Comparison of ENCODE assay signal across 14 cellular contexts in the genomic region with DNA sequence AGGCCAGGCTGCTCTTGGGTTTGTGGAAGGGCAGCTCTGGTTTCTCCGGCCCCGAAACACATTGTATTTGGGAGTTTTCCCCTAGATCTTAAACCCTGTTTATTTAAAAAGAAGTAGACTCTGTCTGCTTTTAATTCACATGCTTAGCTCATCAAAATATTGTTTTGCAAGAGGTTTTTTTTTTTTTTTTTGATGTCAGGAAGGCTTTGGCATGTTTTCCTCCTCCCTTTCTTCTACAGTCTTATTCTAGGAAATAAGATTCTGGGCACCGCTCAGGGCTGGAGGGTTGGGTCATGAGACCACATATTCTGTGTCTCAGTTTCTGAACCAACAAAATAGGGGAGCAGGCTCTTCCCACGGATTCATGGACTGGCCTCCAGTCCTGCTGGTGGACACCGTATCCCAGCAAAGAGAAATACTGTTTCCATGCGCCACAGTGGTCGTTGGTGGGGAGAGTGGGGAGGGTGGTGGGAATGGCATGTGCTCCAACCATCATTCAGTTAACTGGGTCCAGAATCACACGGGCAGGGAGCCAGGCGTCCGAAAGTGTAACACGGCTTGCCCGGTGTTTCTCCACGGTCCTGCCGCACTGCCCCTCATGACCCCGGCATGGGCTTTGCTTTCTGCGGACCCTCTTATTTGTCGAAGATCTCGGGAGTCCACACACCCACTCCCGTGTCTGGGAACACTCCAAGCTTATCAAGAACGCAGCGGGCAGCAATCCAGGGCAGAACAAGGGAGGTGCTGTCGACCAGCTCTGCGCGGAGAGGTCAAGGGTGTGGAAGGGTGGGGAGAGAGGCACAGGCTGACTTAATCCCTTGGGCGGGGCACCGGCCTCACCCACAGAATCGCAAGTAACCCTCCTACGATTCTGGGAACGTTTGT.
DNase-seq lines count a peak whose midpoint lies in the region; ATAC-seq and TF ChIP-seq lines count a peak whose summit lies in the region.
"Had no signal": no experiment of that assay in that cellular context is flagged by ENCODE, and none has a peak within 500 bp of the region (broad histone marks: within the 10 kb centered on the region; RNA-seq: fewer than 3 reads in every experiment).

No MANE protein-coding gene starts in this region.

- H3K4me3 ChIP-seq in suprapubic skin = peak overlapping the region; percentile 24

- intact Hi-C loops in left colon (cut with DNase I, micrococcal nuclease) = no loop called here

- peak overlapping the region; percentile 95 for H3K27ac Mint-ChIP-seq in HFFc6

- H3K27ac ChIP-seq in cingulate gyrus (ENCODE audit: low read depth, low read length) (peak overlapping the region; percentile 29), suprapubic skin (peak overlapping the region; percentile 72)

- no peaks in the 10 kb centered on the region for H3K27me3 ChIP-seq in suprapubic skin

- peak overlapping the region; percentile 74 for H3K4me3 Mint-ChIP-seq in HFFc6
- H3K4me3 Mint-ChIP-seq: central memory CD8-positive, alpha-beta T cell had no signal

- H3K9me3 ChIP-seq in suprapubic skin = no peaks in the 10 kb centered on the region

- no peak for TF ChIP-seq EP300 in suprapubic skin (IDR thresholded peaks at IDR 0.05)

- peaks cover 51% of the 10 kb centered on the region for H3K4me1 ChIP-seq in suprapubic skin

- peaks cover 18% of the 10 kb centered on the region for H3K36me3 Mint-ChIP-seq in HFFc6 (ENCODE audit: low read depth)

- TF ChIP-seq CTCF in HFFc6 (IDR thresholded peaks at IDR 0.05) = no peak
- TF ChIP-seq CTCF in suprapubic skin (IDR thresholded peaks at IDR 0.05) = no peak

- ATAC-seq in left colon = peak; percentile 93
- ATAC-seq in GM21447 (IDR thresholded peaks at IDR 0.05; ENCODE audit: unreplicated experiment) = no peak
- ATAC-seq in GM19324 (IDR thresholded peaks at IDR 0.05; ENCODE audit: low FRiP score, unreplicated experiment) = no peak
- ATAC-seq: left lobe of liver had no signal

- no peaks in the 10 kb centered on the region for H3K9me3 Mint-ChIP-seq in HFFc6
- H3K9me3 Mint-ChIP-seq: central memory CD8-positive, alpha-beta T cell had no signal

- WGBS in suprapubic skin = 34% methylated on average over 29 of the region's 29 CpGs

- no peaks in the 10 kb centered on the region for H3K36me3 ChIP-seq in suprapubic skin

- peaks cover 89% of the 10 kb centered on the region for H3K4me1 Mint-ChIP-seq in HFFc6 (ENCODE audit: low read depth)
- H3K4me1 Mint-ChIP-seq: central memory CD8-positive, alpha-beta T cell had no signal

- DNase-seq in HFFc6 (no peak), left colon (peak; percentile 73 to 83), suprapubic skin (ENCODE audit: low spot score in 2 of 2) (no peak), SIG-M5 treated with dmso at 0.1 percent for 504 hours (lab: John Stamatoyannopoulos, UW; ENCODE audit: unreplicated experiment) (no peak), NCI-H2029 (lab: John Stamatoyannopoulos, UW) (no peak)
- DNase-seq: DMS79 treated with DMSO at 0.1 percent for 48 hours; NCI-H1417; RPMI8226; stimulated activated CD4-positive, alpha-beta T cell treated with anti-CD3 and anti-CD28 coated beads, Interleukin-4, amount 100 ng/mL, for 1 hour had no signal

- TF ChIP-seq POLR2A in suprapubic skin (IDR thresholded peaks at IDR 0.05) = no peak

- peaks cover 14% of the 10 kb centered on the region for H3K27me3 Mint-ChIP-seq in HFFc6 (ENCODE audit: insufficient read depth)

Comparison
In these comparisons a context has a peak if more than half of its experiments do, and no peak if none do; other contexts are left out.
1. DNase-seq: peak in left colon (2 of 2); none in HFFc6 (single experiment), suprapubic skin (0 of 2), SIG-M5 treated with dmso at 0.1 percent for 504 hours (single experiment) and NCI-H2029 (single experiment).